In genomic region chr2:127421116-127421800, GRCh38 we compare ENCODE assay signal across 16 cellular contexts. TPM values are rescaled to one million over a fixed set of nuclear protein-coding genes. Genes with fewer than 3 reads are reported as not detected.
"Had no signal": no experiment of that assay in that cellular context is flagged by ENCODE, and none has a peak within 500 bp of the region (broad histone marks: within the 10 kb centered on the region; RNA-seq: fewer than 3 reads in every experiment).

No MANE protein-coding gene starts in this region.

- H3K9ac ChIP-seq: parathyroid adenoma had no signal

- DNase-seq: activated CD4-positive, alpha-beta memory T cell treated with anti-CD3 and anti-CD28 coated beads, Interleukin-2, amount 10 ng/mL, durations not matched to agents 7 days and 5 days; activated CD4-positive, alpha-beta T cell treated with anti-CD3 and anti-CD28 coated beads for 4 hours; foreskin melanocyte; mesendoderm; stimulated activated CD4-positive, alpha-beta T cell treated with anti-CD3 and anti-CD28 coated beads, Interleukin-2, amount 100 ng/mL, for 48 hours; T-helper 17 cell had no signal

- H3K9me3 Mint-ChIP-seq: activated CD4-positive, alpha-beta memory T cell treated with anti-CD3 and anti-CD28 coated beads, Interleukin-2, amount 10 ng/mL, durations not matched to agents 7 days and 5 days; activated T-helper 1 cell treated with anti-CD3 and anti-CD28 coated beads, Interleukin-12 subunit alpha, Interleukin-12 subunit beta, Interleukin-2, Interleukin-4 antibody, amounts not matched to agents 30 ng/mL and 10 ng/mL and 1 ng/mL, durations not matched to agents 14 hours and 24 hours and 36 hours; stimulated activated memory B cell treated with anti-CD40 and anti-IgM and Interleukin-4, amounts not matched to agents 10 μg/mL and 1 μg/mL and 100 μg/mL, for 72 hours; WTC11 had no signal

- H2AFZ ChIP-seq: parathyroid adenoma had no signal

- H3K36me3 Mint-ChIP-seq: stimulated activated memory B cell treated with anti-CD40 and anti-IgM and Interleukin-4, amounts not matched to agents 10 μg/mL and 1 μg/mL and 100 μg/mL, for 72 hours; WTC11 had no signal

- H3K4me3 ChIP-seq: ascending aorta, tibial nerve had no signal

- H3K79me2 ChIP-seq: parathyroid adenoma had no signal

- ATAC-seq: stimulated activated memory B cell treated with anti-CD40 and anti-IgM and Interleukin-4, amounts not matched to agents 10 μg/mL and 1 μg/mL and 100 μg/mL, for 72 hours; T-helper 17 cell; WTC11 had no signal

- FAIRE-seq: bronchial epithelial cell, TTC549 had no signal

- H3K9me3 ChIP-seq: ascending aorta, tibial nerve had no signal

- H3K27ac ChIP-seq: ascending aorta, epithelial cell of prostate, parathyroid adenoma, tibial nerve had no signal

- H3K27ac Mint-ChIP-seq: activated CD4-positive, alpha-beta memory T cell treated with anti-CD3 and anti-CD28 coated beads, Interleukin-2, amount 10 ng/mL, durations not matched to agents 7 days and 5 days; activated T-helper 1 cell treated with anti-CD3 and anti-CD28 coated beads, Interleukin-12 subunit alpha, Interleukin-12 subunit beta, Interleukin-2, Interleukin-4 antibody, amounts not matched to agents 30 ng/mL and 10 ng/mL and 1 ng/mL, durations not matched to agents 14 hours and 24 hours and 36 hours; T-helper 17 cell; WTC11 had no signal

- H3K4me3 Mint-ChIP-seq: activated CD4-positive, alpha-beta memory T cell treated with anti-CD3 and anti-CD28 coated beads, Interleukin-2, amount 10 ng/mL, durations not matched to agents 7 days and 5 days; activated T-helper 1 cell treated with anti-CD3 and anti-CD28 coated beads, Interleukin-12 subunit alpha, Interleukin-12 subunit beta, Interleukin-2, Interleukin-4 antibody, amounts not matched to agents 30 ng/mL and 10 ng/mL and 1 ng/mL, durations not matched to agents 14 hours and 24 hours and 36 hours; stimulated activated memory B cell treated with anti-CD40 and anti-IgM and Interleukin-4, amounts not matched to agents 10 μg/mL and 1 μg/mL and 100 μg/mL, for 72 hours had no signal

- H3K36me3 ChIP-seq: ascending aorta, tibial nerve had no signal

RNA-seq across cellular contexts. Expression of gene PROC, which starts 3.0 kb away (rescaled TPM):
- total RNA-seq: activated CD4-positive, alpha-beta memory T cell treated with anti-CD3 and anti-CD28 coated beads, Interleukin-2, amount 10 ng/mL, durations not matched to agents 7 days and 5 days; ascending aorta; bronchial epithelial cell; fibroblast of lung; T-helper 17 cell; tibial nerve had no signal
- polyA plus RNA-seq: fibroblast of lung had no signal
